Comparison of ENCODE assay signal across 12 cellular contexts in the genomic region with DNA sequence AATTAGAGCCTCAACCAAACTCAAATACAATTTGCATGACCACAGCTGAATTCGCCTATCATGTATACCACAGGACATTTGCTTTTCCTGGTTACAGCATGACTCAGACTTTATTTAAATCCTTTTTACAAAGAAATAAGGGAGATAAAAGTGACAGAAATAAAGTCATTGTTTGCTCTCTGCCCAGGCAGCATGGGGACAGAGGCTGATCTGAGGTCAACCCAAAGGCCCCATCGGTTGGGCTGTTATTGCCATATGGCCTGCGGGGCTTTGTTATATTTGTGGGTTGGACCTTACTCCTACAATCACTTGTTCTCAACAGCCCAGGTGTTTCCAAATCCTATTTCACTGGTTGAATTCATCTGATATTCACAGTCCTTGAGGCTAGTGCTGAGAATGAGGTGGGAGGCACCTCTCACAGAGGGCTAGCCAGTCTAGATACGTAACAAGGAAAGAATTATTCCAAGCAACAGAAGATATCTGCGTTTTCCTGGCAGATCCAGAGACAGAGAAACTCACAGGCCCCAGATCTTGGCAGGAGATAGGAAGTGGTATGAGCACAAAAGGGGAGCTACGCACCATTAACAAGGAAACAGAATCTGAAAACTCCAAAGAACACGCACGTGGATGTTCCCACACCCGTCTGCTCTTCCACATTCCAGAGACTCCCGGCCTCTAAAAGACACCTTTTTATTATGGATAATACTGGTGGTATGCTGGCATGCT.
DNase-seq lines count a peak whose midpoint lies in the region; ATAC-seq and TF ChIP-seq lines count a peak whose summit lies in the region.
"Had no signal": no experiment of that assay in that cellular context is flagged by ENCODE, and none has a peak within 500 bp of the region (broad histone marks: within the 10 kb centered on the region; RNA-seq: fewer than 3 reads in every experiment).

No MANE protein-coding gene starts in this region.

- H3K27ac ChIP-seq in heart right ventricle (peak overlapping the region in 9 of 10 donors; percentile 9 to 84 (median 62)), esophagus (ENCODE audit: low read depth in 2 of 2, low read length in 1 of 2) (peak overlapping the region; percentile 24 to 61), tibial artery (no peak overlapping the region)

- ATAC-seq in heart right ventricle (peak in 6 of 8 donors; percentile 6 to 50 (median 32)), Right ventricle myocardium inferior (no peak), HG03469 (IDR thresholded peaks at IDR 0.05; ENCODE audit: unreplicated experiment) (no peak)

- H3K9me3 ChIP-seq in heart right ventricle (no peaks in the 10 kb centered on the region), esophagus (ENCODE audit: control insufficient read depth in 2 of 2, insufficient read depth in 1 of 2, low read depth in 1 of 2, low read length in 1 of 2) (no peaks in the 10 kb centered on the region), tibial artery (no peaks in the 10 kb centered on the region)
- H3K9me3 ChIP-seq: SK-N-SH had no signal

- WGBS in heart right ventricle, 2 donors: 61 to 65% methylated on average over 10 of the region's 10 CpGs
- 49 to 52% methylated on average over 10 of the region's 10 CpGs for WGBS in esophagus, 2 donors

- no peaks in the 10 kb centered on the region for H3K36me3 ChIP-seq in heart right ventricle
- peaks cover 0 to 2% of the 10 kb centered on the region in 2 donors for H3K36me3 ChIP-seq in esophagus (ENCODE audit: control insufficient read depth in 2 of 2, insufficient read depth in 2 of 2, low read length in 1 of 2)
- H3K36me3 ChIP-seq in tibial artery: peaks cover 0 to 3% (median 0%) of the 10 kb centered on the region in 3 donors

- intact Hi-C loops in heart right ventricle (cut with DNase I) (no loop called here), Right ventricle myocardium inferior (cut with DNase I) (no loop called here), tibial artery (cut with DNase I; ENCODE audit: low total_unique reads) (no loop called here)

- H3K27me3 ChIP-seq in heart right ventricle (no peaks in the 10 kb centered on the region), esophagus (ENCODE audit: control insufficient read depth in 1 of 2, insufficient read depth in 2 of 2, low read length in 2 of 2) (no peaks in the 10 kb centered on the region), tibial artery (no peaks in the 10 kb centered on the region)

- no peak overlapping the region for H3K4me3 ChIP-seq in heart right ventricle
- no peak overlapping the region for H3K4me3 ChIP-seq in esophagus (ENCODE audit: low read depth in 1 of 2, low read length in 2 of 2)
- no peak overlapping the region for H3K4me3 ChIP-seq in tibial artery

- peaks cover 28 to 95% (median 84%) of the 10 kb centered on the region in 9 donors for H3K4me1 ChIP-seq in heart right ventricle
- H3K4me1 ChIP-seq in esophagus (ENCODE audit: control insufficient read depth in 2 of 2, insufficient read depth in 2 of 2, low read length in 1 of 2): peaks cover 7 to 14% of the 10 kb centered on the region in 2 donors
- H3K4me1 ChIP-seq in tibial artery: peaks cover 0 to 26% (median 12%) of the 10 kb centered on the region in 4 donors

- TF ChIP-seq CTCF in heart right ventricle (IDR thresholded peaks at IDR 0.05) (no peak), tibial artery (IDR thresholded peaks at IDR 0.05) (no peak)

- no peak for DNase-seq in heart right ventricle
- no peak for DNase-seq in Right ventricle myocardium inferior (ENCODE audit: missing footprints)
- DNase-seq in myocyte (ENCODE audit: low read depth): peak; percentile 58
- DNase-seq in NCI-H526 treated with DMSO at 0.1 percent for 48 hours (lab: John Stamatoyannopoulos, UW): no peak
- no peak for DNase-seq in tibial artery
- DNase-seq in NOMO-1 treated with dmso at 0.1 percent for 144 hours (lab: John Stamatoyannopoulos, UW; ENCODE audit: unreplicated experiment): no peak
- DNase-seq: H7, Kasumi-1, midbrain, SK-N-SH had no signal

Comparison
In these comparisons a context has a peak if more than half of its experiments do, and no peak if none do; other contexts are left out.
1. ATAC-seq: peak in heart right ventricle (6 of 8); none in Right ventricle myocardium inferior (single experiment) and HG03469 (single experiment).
2. H3K27ac ChIP-seq: peak in heart right ventricle (9 of 10) and esophagus (2 of 2); none in tibial artery (0 of 2).